1 cellular context compared by ENCODE assay signal in the genomic region with DNA sequence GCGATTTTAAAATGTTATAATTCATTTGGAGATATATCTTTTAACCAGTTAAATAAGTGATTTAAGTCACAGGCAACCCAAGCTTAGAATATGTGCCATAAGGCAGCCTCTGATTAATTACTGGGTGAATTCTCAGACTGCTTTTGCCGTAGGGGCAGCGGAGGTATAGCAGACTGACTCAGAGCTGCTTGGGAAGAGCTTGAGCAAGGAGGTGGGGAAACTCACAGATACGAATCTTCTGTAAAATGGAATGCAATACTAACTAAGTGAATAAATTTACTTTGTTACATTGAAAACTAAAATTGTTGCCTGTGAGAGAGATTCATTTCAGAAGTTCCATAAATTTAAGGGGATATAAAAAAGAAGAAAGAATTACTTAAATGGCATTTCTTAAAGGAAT.
TF ChIP-seq lines count a peak whose summit lies in the region.

No MANE protein-coding gene starts in this region.

TF ChIP-seq in IMR-90, 13 proteins besides CTCF, POLR2A, EP300 and RAD21 (continued from another document):
- TF ChIP-seq MAZ (IDR thresholded peaks at IDR 0.05; ENCODE audit: borderline replicate concordance, low read depth, low read length) (no peak), SMC3 (IDR thresholded peaks at IDR 0.05; ENCODE audit: low read depth, low read length) (no peak), MXI1 (IDR thresholded peaks at IDR 0.05; ENCODE audit: borderline replicate concordance, low read depth, low read length) (no peak)
- TF ChIP-seq, protein P1, sequence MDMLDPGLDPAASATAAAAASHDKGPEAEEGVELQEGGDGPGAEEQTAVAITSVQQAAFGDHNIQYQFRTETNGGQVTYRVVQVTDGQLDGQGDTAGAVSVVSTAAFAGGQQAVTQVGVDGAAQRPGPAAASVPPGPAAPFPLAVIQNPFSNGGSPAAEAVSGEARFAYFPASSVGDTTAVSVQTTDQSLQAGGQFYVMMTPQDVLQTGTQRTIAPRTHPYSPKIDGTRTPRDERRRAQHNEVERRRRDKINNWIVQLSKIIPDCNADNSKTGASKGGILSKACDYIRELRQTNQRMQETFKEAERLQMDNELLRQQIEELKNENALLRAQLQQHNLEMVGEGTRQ (IDR thresholded peaks at IDR 0.05; ENCODE audit: low read depth, low read length), result no peak
